In genomic region chr5:134224905-134225779, GRCh38 we compare ENCODE assay signal across 8 cellular contexts.
DNase-seq lines count a peak whose midpoint lies in the region; ATAC-seq and TF ChIP-seq lines count a peak whose summit lies in the region.

No MANE protein-coding gene starts in this region.

- peak overlapping the region; percentile 100 for H3K27ac ChIP-seq in mucosa of rectum (ENCODE audit: low read depth in 2 of 2, low read length in 2 of 2)

- DNase-seq in ACHN: peak; percentile 64
- DNase-seq in NCI-H69 (lab: John Stamatoyannopoulos, UW): peak; percentile 88
- DNase-seq in activated T-cell treated with anti-CD3 and anti-CD28 coated beads for 4 hours: peak; percentile 38
- DNase-seq in erythroblast (lab: John Stamatoyannopoulos, UW): peak; percentile 76 to 87
- DNase-seq in stimulated activated CD8-positive, alpha-beta memory T cell treated with anti-CD3 and anti-CD28 coated beads, Interleukin-4, amount 100 ng/mL, for 4 hours (ENCODE audit: low read depth in 2 of 2, low spot score in 1 of 2): peak; percentile 19 to 37

- H3K9ac ChIP-seq in mucosa of rectum (ENCODE audit: low read depth in 1 of 2, low read length in 2 of 2): peak overlapping the region; percentile 98 to 100

- peaks cover 3 to 27% of the 10 kb centered on the region in 2 donors for H3K4me1 ChIP-seq in mucosa of rectum (ENCODE audit: control insufficient read depth in 2 of 2, insufficient read depth in 2 of 2, low read length in 2 of 2)

- H3K4me3 ChIP-seq in mucosa of rectum (ENCODE audit: low read length in 2 of 2): peak overlapping the region; percentile 90 to 95

- ATAC-seq in GM18520 (IDR thresholded peaks at IDR 0.05; ENCODE audit: unreplicated experiment): peak; percentile 16
- ATAC-seq in HG03064 (IDR thresholded peaks at IDR 0.05; ENCODE audit: low read depth, unreplicated experiment): peak; percentile 31

- no peaks in the 10 kb centered on the region for H3K27me3 ChIP-seq in mucosa of rectum (ENCODE audit: control insufficient read depth in 2 of 2, insufficient read depth in 2 of 2, low read length in 2 of 2)

- TF ChIP-seq POLR2A in erythroblast (IDR thresholded peaks at IDR 0.05; ENCODE audit: low read length): no peak

- peaks cover 2 to 3% of the 10 kb centered on the region in 2 donors for H3K36me3 ChIP-seq in mucosa of rectum (ENCODE audit: control insufficient read depth in 2 of 2, insufficient read depth in 2 of 2, low read length in 2 of 2)

- no peaks in the 10 kb centered on the region for H3K9me3 ChIP-seq in mucosa of rectum (ENCODE audit: control insufficient read depth in 2 of 2, low read length in 2 of 2)

- in situ Hi-C loops in ACHN (cut with HindIII; ENCODE audit: low pct_ligation_motif_present, low pct_unique_long_range_greater_than_20kb, low sequenced_read_pairs): no loop called here

Comparison
In these comparisons a context has a peak if more than half of its experiments do, and no peak if none do; other contexts are left out.
1. Peak in every context shown above with its lines: DNase-seq, ATAC-seq, H3K4me3 ChIP-seq and H3K27ac ChIP-seq.
2. DNase-seq: peak in every context shown above with its lines; median percentile 88 in NCI-H69; 82 in erythroblast; 64 in ACHN; 38 in activated T-cell treated with anti-CD3 and anti-CD28 coated beads for 4 hours; 28 in stimulated activated CD8-positive, alpha-beta memory T cell treated with anti-CD3 and anti-CD28 coated beads, Interleukin-4, amount 100 ng/mL, for 4 hours.